ENCODE assay signal across 18 cellular contexts in the genomic region with DNA sequence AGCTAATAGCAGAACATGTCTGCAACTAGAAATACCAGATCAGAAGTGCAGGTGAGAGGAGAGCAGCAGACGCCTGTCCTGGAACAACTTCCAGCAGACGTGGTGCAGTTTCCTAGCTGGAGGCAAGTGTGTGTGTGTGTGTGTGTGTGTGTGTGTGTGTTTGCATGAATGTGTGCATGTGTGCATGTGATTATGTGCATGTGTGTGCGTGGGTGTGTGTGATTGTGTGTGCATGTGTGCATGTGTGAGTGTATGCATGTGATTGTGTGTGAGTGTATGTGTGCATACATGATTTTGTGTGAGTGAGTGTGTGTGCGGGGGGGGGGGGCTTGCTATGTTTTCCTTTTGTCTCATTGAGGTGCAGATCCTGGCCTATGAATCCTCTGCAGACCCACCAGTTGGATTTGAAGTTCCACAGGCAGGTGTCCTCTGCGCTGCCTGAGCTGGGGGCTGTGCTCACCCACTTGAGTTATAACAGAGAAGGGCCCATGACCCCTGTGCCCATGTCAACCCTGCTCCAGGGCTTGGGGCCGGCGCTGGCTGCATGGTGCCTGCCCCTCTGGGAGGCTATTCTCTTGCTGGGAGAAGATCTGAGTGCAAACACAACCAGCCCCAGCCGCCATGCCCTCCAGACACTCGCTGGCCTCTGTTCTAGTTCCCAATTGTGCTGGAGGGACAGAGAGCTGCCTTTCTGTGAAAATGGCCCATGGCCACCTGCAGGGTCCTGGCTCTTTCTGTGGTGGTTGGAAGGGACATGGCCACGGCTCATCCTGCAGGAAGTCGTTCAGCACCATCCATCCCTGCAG.
"Had no signal": no experiment of that assay in that cellular context is flagged by ENCODE, and none has a peak within 500 bp of the region (broad histone marks: within the 10 kb centered on the region; RNA-seq: fewer than 3 reads in every experiment).

No MANE protein-coding gene starts in this region.

- H3K9me3 ChIP-seq: sigmoid colon had no signal

- ATAC-seq: foreskin keratinocyte; stimulated activated naive B cell treated with anti-CD40 and anti-IgM and Interleukin-4, amounts not matched to agents 10 μg/mL and 1 μg/mL and 100 μg/mL, for 72 hours; T-cell had no signal

- H3K27me3 ChIP-seq: foreskin keratinocyte had no signal

- H3K4me1 Mint-ChIP-seq: activated naive CD8-positive, alpha-beta T cell treated with anti-CD3 and anti-CD28 coated beads for 36 hours; endodermal cell; stimulated activated naive B cell treated with anti-CD40 and anti-IgM and Interleukin-4, amounts not matched to agents 10 μg/mL and 1 μg/mL and 100 μg/mL, for 72 hours; T-cell had no signal

- H3K4me3 ChIP-seq: dorsolateral prefrontal cortex, sigmoid colon, SK-N-MC, tibial artery had no signal

- H3K27me3 Mint-ChIP-seq: stimulated activated naive B cell treated with anti-CD40 and anti-IgM and Interleukin-4, amounts not matched to agents 10 μg/mL and 1 μg/mL and 100 μg/mL, for 72 hours had no signal

- DNase-seq: activated CD4-positive, alpha-beta T cell treated with anti-CD3 and anti-CD28 coated beads, Interleukin-2, amount 50 U/mL, for 1 hour; activated naive CD8-positive, alpha-beta T cell treated with anti-CD3 and anti-CD28 coated beads for 36 hours; amniotic stem cell; caudate nucleus; endodermal cell; foreskin keratinocyte; hypothalamus; islet precursor cell; midbrain; sigmoid colon; stimulated activated naive B cell treated with anti-CD40 and anti-IgM and Interleukin-4, amounts not matched to agents 10 μg/mL and 1 μg/mL and 100 μg/mL, for 72 hours; substantia nigra; T-helper 9 cell had no signal

- H3K36me3 Mint-ChIP-seq: activated naive CD8-positive, alpha-beta T cell treated with anti-CD3 and anti-CD28 coated beads for 36 hours; stimulated activated naive B cell treated with anti-CD40 and anti-IgM and Interleukin-4, amounts not matched to agents 10 μg/mL and 1 μg/mL and 100 μg/mL, for 72 hours; T-cell had no signal

- H3K4me3 Mint-ChIP-seq: activated naive CD8-positive, alpha-beta T cell treated with anti-CD3 and anti-CD28 coated beads for 36 hours; endodermal cell; stimulated activated naive B cell treated with anti-CD40 and anti-IgM and Interleukin-4, amounts not matched to agents 10 μg/mL and 1 μg/mL and 100 μg/mL, for 72 hours; T-cell had no signal

- H3K36me3 ChIP-seq: sigmoid colon, tibial artery had no signal

- H3K27ac ChIP-seq: dorsolateral prefrontal cortex, epithelial cell of prostate, foreskin keratinocyte, sigmoid colon, SK-N-MC, tibial artery had no signal

- H3K4me1 ChIP-seq: foreskin keratinocyte, sigmoid colon had no signal

- H3K27ac Mint-ChIP-seq: activated naive CD8-positive, alpha-beta T cell treated with anti-CD3 and anti-CD28 coated beads for 36 hours; endodermal cell; stimulated activated naive B cell treated with anti-CD40 and anti-IgM and Interleukin-4, amounts not matched to agents 10 μg/mL and 1 μg/mL and 100 μg/mL, for 72 hours; T-cell had no signal
